13 cellular contexts compared by ENCODE assay signal in genomic region chr12:17976202-17976601, GRCh38.
A peak's percentile ranks its signal among the peaks of the same experiment; 100 is the strongest.
DNase-seq lines count a peak whose midpoint lies in the region; ATAC-seq and TF ChIP-seq lines count a peak whose summit lies in the region.
"Had no signal": no experiment of that assay in that cellular context is flagged by ENCODE, and none has a peak within 500 bp of the region (broad histone marks: within the 10 kb centered on the region; RNA-seq: fewer than 3 reads in every experiment).

No MANE protein-coding gene starts in this region.

- no peak overlapping the region for H2BK15ac ChIP-seq in mesendoderm (replicated peaks; ENCODE audit: low read depth)

- H2BK5ac ChIP-seq in mesendoderm (ENCODE audit: low read length): no peak overlapping the region

- H3K9ac ChIP-seq in mesendoderm (ENCODE audit: low read length): no peak overlapping the region

- peak; percentile 30 for TF ChIP-seq CTCF in astrocyte of the spinal cord (IDR thresholded peaks at IDR 0.05; ENCODE audit: low read depth, low read length)

- no peak overlapping the region for H4K8ac ChIP-seq in mesendoderm (ENCODE audit: low read depth, low read length)

- no peak overlapping the region for H3K56ac ChIP-seq in mesendoderm (ENCODE audit: low read length)

- no peak overlapping the region for H4K5ac ChIP-seq in mesendoderm (ENCODE audit: low read length)

- H3K79me1 ChIP-seq in mesendoderm (ENCODE audit: low read length): no peaks in the 10 kb centered on the region

- no peak overlapping the region for H3K4ac ChIP-seq in mesendoderm (ENCODE audit: low read depth, low read length)

- H2AK5ac ChIP-seq in mesendoderm (ENCODE audit: low read length): no peak overlapping the region

- peak; percentile 3 for DNase-seq in Daoy (ENCODE audit: low read depth)
- peak; percentile 18 for DNase-seq in Jurkat, Clone E6-1 (ENCODE audit: low read depth, low spot score)
- no peak for DNase-seq in astrocyte of the spinal cord (ENCODE audit: low read depth, low spot score)
- DNase-seq in mesendoderm: peak; percentile 68
- no peak for DNase-seq in GOT3 (lab: John Stamatoyannopoulos, UW)
- no peak for DNase-seq in activated gamma-delta T cell treated with Interleukin-2 at 50 U/mL for 16 hours
- DNase-seq in mucosa of gallbladder (ENCODE audit: low spot score): no peak
- DNase-seq: activated CD4-positive, alpha-beta T cell treated with anti-CD3 and anti-CD28 coated beads for 36 hours; activated effector memory CD4-positive, alpha-beta T cell treated with Interleukin-2 at 50 U/mL for 16 hours; hippocampal formation; naive thymus-derived CD4-positive, alpha-beta T cell; NCI-H1694 treated with DMSO at 0.1 percent for 48 hours had no signal

- WGBS in mesendoderm (ENCODE audit: extremely low coverage, insufficient coverage, low lambda C conversion rate): no CpG with 5 or more reads among the region's 5 CpGs

- H2BK120ac ChIP-seq in mesendoderm (ENCODE audit: low read depth, low read length): no peak overlapping the region

- no peaks in the 10 kb centered on the region for H3K4me1 ChIP-seq in mesendoderm (ENCODE audit: control insufficient read depth, low read depth, low read length)

- no peak overlapping the region for H3K23ac ChIP-seq in mesendoderm (ENCODE audit: low read length)

- H3K36me3 ChIP-seq in mesendoderm (ENCODE audit: control insufficient read depth, insufficient read depth, low read length): no peaks in the 10 kb centered on the region

- no peak overlapping the region for H3K18ac ChIP-seq in mesendoderm (ENCODE audit: low read length)

- no peaks in the 10 kb centered on the region for H3K27me3 ChIP-seq in mesendoderm (ENCODE audit: insufficient read depth, low read length, poor library complexity)

- no peak overlapping the region for H3K4me2 ChIP-seq in mesendoderm (ENCODE audit: low read length)

- no peak overlapping the region for H3K27ac ChIP-seq in mesendoderm (ENCODE audit: low read depth, low read length)

- no peak for ATAC-seq in HG02610 (IDR thresholded peaks at IDR 0.05; ENCODE audit: unreplicated experiment)
- ATAC-seq: activated CD4-positive, alpha-beta T cell treated with anti-CD3 and anti-CD28 coated beads for 36 hours; naive thymus-derived CD4-positive, alpha-beta T cell had no signal

- no peak overlapping the region for H3K4me3 ChIP-seq in Jurkat, Clone E6-1 (ENCODE audit: low read length)
- H3K4me3 ChIP-seq in astrocyte of the spinal cord (ENCODE audit: low read depth, low read length) (no peak overlapping the region), mesendoderm (ENCODE audit: low read length) (no peak overlapping the region)

- in situ Hi-C loops in astrocyte of the spinal cord (cut with HindIII; ENCODE audit: low sequenced_read_pairs): no loop called here

- H3K79me2 ChIP-seq in mesendoderm (ENCODE audit: control insufficient read depth, insufficient read depth, low read length): no peaks in the 10 kb centered on the region

Comparison
In these comparisons a context has a peak if more than half of its experiments do, and no peak if none do; other contexts are left out.
1. DNase-seq: peak in Daoy (single experiment), Jurkat, Clone E6-1 (single experiment) and mesendoderm (single experiment); none in astrocyte of the spinal cord (single experiment), GOT3 (single experiment), activated gamma-delta T cell treated with Interleukin-2 at 50 U/mL for 16 hours (single experiment) and mucosa of gallbladder (single experiment).